In the genomic region with DNA sequence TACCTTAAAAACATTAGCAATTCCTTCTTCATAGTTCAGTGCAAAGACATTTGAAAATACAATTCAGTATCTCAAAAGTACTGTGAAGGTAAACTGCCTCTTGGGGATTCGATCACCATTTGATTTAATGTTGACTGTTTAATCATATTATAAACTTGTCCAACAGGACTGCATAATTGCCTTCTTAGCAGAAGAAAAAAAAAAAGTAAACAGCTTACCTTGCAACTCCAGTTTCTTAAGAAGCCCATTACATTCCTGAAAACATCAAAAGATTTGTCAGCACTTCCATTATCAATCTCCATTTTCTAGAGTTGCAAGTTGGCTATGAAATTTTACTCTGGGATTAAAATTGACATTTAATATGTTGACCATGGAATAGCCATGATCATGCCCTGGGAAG, we compare ENCODE assay signal across 1 cellular context.
TF ChIP-seq lines count a peak whose summit lies in the region.

No MANE protein-coding gene starts in this region.

TF ChIP-seq in H1, 55 proteins besides CTCF, POLR2A, EP300 and RAD21 (continued from another document):
- TF ChIP-seq KDM4A (IDR thresholded peaks at IDR 0.05; ENCODE audit: low read depth, low read length, severe bottlenecking): no peak
- TF ChIP-seq CREB1 (IDR thresholded peaks at IDR 0.05): no peak
